In the genomic region with DNA sequence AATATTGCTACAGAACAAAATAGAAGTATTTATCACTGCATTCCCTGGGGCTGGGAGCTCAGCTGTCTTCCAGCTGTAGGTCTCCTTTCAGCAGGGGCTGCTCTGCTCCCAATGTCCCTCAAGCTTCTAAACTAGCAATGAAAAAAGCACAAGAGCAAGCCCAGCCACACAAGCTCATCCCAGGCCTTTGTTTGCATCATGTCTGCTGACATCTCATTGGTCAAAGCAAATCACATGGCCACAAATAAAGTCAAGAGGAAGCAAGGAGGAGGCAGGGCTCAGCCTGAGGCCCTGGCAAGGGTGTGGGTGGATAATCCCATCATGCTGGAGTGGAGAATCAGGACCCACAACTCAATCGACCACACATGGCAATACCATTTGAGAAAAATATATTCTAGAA, we compare ENCODE assay signal across 8 cellular contexts. TPM values are rescaled to one million over a fixed set of nuclear protein-coding genes. Genes with fewer than 3 reads are reported as not detected.
DNase-seq lines count a peak whose midpoint lies in the region; ATAC-seq and TF ChIP-seq lines count a peak whose summit lies in the region.

No MANE protein-coding gene starts in this region.

- H3K27me3 Mint-ChIP-seq in CD8-positive, alpha-beta memory T cell = peaks cover 8 to 25% of the 10 kb centered on the region in 2 donors

- POLR2A ChIA-PET in CD8-positive, alpha-beta memory T cell (lab: Charles Lee) = no interaction called here

- TF ChIP-seq POLR2A in suprapubic skin (IDR thresholded peaks at IDR 0.05) = no peak

- ATAC-seq in RWPE2 (ENCODE audit: low read depth) = peak; percentile 34; the same call in 2 of the 3 replicates
- no peak for ATAC-seq in HG02763 (IDR thresholded peaks at IDR 0.05; ENCODE audit: unreplicated experiment)
- ATAC-seq in HG03565 (IDR thresholded peaks at IDR 0.05; ENCODE audit: unreplicated experiment) = no peak

- CTCF ChIA-PET in CD8-positive, alpha-beta memory T cell (lab: Charles Lee) = interaction anchor here (1.3 to 1.7 kb wide), 2 partner anchors 28 to 149 kb away, joined by 3 to 8 read pairs; no protein-coding TSS in a partner anchor

- no peak overlapping the region for H3K9ac ChIP-seq in HUES48 (ENCODE audit: low read depth, low read length)

- H3K4me3 ChIP-seq in HUES48 (ENCODE audit: low read depth, low read length) (no peak overlapping the region; the same call in 1 of the 2 replicates), RWPE2 (ENCODE audit: severe bottlenecking) (no peak overlapping the region), fibroblast of villous mesenchyme (ENCODE audit: low read depth, low read length) (no peak overlapping the region), suprapubic skin (no peak overlapping the region)
- H3K4me3 ChIP-seq in CD8-positive, alpha-beta memory T cell (ENCODE audit: low read length) = no peak overlapping the region

- H3K27ac ChIP-seq in HUES48 (ENCODE audit: low read depth, low read length) (peak overlapping the region; percentile 58), RWPE2 (ENCODE audit: poor library complexity, severe bottlenecking) (no peak overlapping the region), suprapubic skin (no peak overlapping the region)
- no peak overlapping the region for H3K27ac ChIP-seq in CD8-positive, alpha-beta memory T cell (ENCODE audit: low read depth, low read length)

- H3K36me3 ChIP-seq in HUES48 (ENCODE audit: control insufficient read depth, insufficient read depth, low read length) (no peaks in the 10 kb centered on the region), RWPE2 (ENCODE audit: low read depth) (no peaks in the 10 kb centered on the region), suprapubic skin (no peaks in the 10 kb centered on the region)
- H3K36me3 ChIP-seq in CD8-positive, alpha-beta memory T cell (ENCODE audit: insufficient read depth, low read length) = no peaks in the 10 kb centered on the region

- TF ChIP-seq EP300 in suprapubic skin (IDR thresholded peaks at IDR 0.05) = no peak

- peaks cover 8% of the 10 kb centered on the region for H3K27me3 ChIP-seq in HUES48 (ENCODE audit: control insufficient read depth, insufficient read depth, low read length)
- no peaks in the 10 kb centered on the region for H3K27me3 ChIP-seq in RWPE2 (ENCODE audit: insufficient read depth, poor library complexity, severe bottlenecking)
- H3K27me3 ChIP-seq in CD8-positive, alpha-beta memory T cell (ENCODE audit: insufficient read depth, low read length, poor library complexity, severe bottlenecking) = peaks cover 8% of the 10 kb centered on the region
- no peaks in the 10 kb centered on the region for H3K27me3 ChIP-seq in suprapubic skin

- DNase-seq in COLO668 (lab: John Stamatoyannopoulos, UW; ENCODE audit: unreplicated experiment) (peak; percentile 17), RWPE2 (ENCODE audit: low spot score) (no peak), fibroblast of villous mesenchyme (ENCODE audit: low read depth) (peak; percentile 58), suprapubic skin (ENCODE audit: low spot score in 2 of 2) (no peak)
- DNase-seq in CD8-positive, alpha-beta memory T cell = no peak

- peaks cover 18 to 26% (median 18%) of the 10 kb centered on the region in 3 donors for H3K4me1 Mint-ChIP-seq in CD8-positive, alpha-beta memory T cell

- no peaks in the 10 kb centered on the region for H3K9me3 Mint-ChIP-seq in CD8-positive, alpha-beta memory T cell

- H3K27ac Mint-ChIP-seq in CD8-positive, alpha-beta memory T cell = no peak overlapping the region

- WGBS in suprapubic skin = 22% methylated on average over 1 of the region's 1 CpG

- no peaks in the 10 kb centered on the region; the same call in 1 of the 2 replicates for H3K9me3 ChIP-seq in HUES48 (ENCODE audit: control insufficient read depth, insufficient read depth, low read length)
- H3K9me3 ChIP-seq in RWPE2 (ENCODE audit: severe bottlenecking) = no peaks in the 10 kb centered on the region
- no peaks in the 10 kb centered on the region for H3K9me3 ChIP-seq in CD8-positive, alpha-beta memory T cell (ENCODE audit: low read length)
- no peaks in the 10 kb centered on the region for H3K9me3 ChIP-seq in suprapubic skin

- no peak for TF ChIP-seq CTCF in RWPE2 (IDR thresholded peaks at IDR 0.05; ENCODE audit: poor library complexity, severe bottlenecking)
- no peak for TF ChIP-seq CTCF in fibroblast of villous mesenchyme (IDR thresholded peaks at IDR 0.05; ENCODE audit: insufficient read depth, low read depth, low read length)
- TF ChIP-seq CTCF in suprapubic skin (IDR thresholded peaks at IDR 0.05) = no peak

- peaks cover 27% of the 10 kb centered on the region for H3K4me1 ChIP-seq in HUES48 (ENCODE audit: control insufficient read depth, insufficient read depth, low read length)
- H3K4me1 ChIP-seq in RWPE2 (ENCODE audit: insufficient read depth, poor library complexity, severe bottlenecking) = no peaks in the 10 kb centered on the region
- H3K4me1 ChIP-seq in CD8-positive, alpha-beta memory T cell (ENCODE audit: insufficient read depth, low read length) = peaks cover 11% of the 10 kb centered on the region
- H3K4me1 ChIP-seq in suprapubic skin = peaks cover 30% of the 10 kb centered on the region

- no peaks in the 10 kb centered on the region for H3K36me3 Mint-ChIP-seq in CD8-positive, alpha-beta memory T cell

- peak overlapping the region in 1 of 7 donors; percentile 56 for H3K4me3 Mint-ChIP-seq in CD8-positive, alpha-beta memory T cell

RNA-seq across cellular contexts. Expression of a gene that starts 2.2 kb away (rescaled TPM):
- total RNA-seq in fibroblast of villous mesenchyme (2.9 and 4.7 TPM in 2 replicates), suprapubic skin (1 to 10 TPM in 3 of 4 donors, under 1 TPM in 1; 0.85 to 1.7 (median 1.4) TPM)
- total RNA-seq in CD8-positive, alpha-beta memory T cell = under 1 TPM; 0.24 to 0.26 TPM
- polyA plus RNA-seq in CD8-positive, alpha-beta memory T cell = 1.8 TPM

RNA-seq across cellular contexts. Expression of a gene that starts 36.5 kb away (rescaled TPM):
- total RNA-seq in fibroblast of villous mesenchyme = 445 and 550 TPM in 2 replicates
- 10 to 100 TPM; 66.4 to 66.9 TPM for total RNA-seq in CD8-positive, alpha-beta memory T cell
- polyA plus RNA-seq in CD8-positive, alpha-beta memory T cell = 135 TPM
- total RNA-seq in suprapubic skin = 100 to 1,000 TPM; 186 to 301 (median 258) TPM

Comparison
In these comparisons a context has a peak if more than half of its experiments do, and no peak if none do; other contexts are left out.
1. DNase-seq: peak in COLO668 (single experiment) and fibroblast of villous mesenchyme (single experiment); none in RWPE2 (single experiment), CD8-positive, alpha-beta memory T cell (0 of 5) and suprapubic skin (0 of 2).